In the genomic region with DNA sequence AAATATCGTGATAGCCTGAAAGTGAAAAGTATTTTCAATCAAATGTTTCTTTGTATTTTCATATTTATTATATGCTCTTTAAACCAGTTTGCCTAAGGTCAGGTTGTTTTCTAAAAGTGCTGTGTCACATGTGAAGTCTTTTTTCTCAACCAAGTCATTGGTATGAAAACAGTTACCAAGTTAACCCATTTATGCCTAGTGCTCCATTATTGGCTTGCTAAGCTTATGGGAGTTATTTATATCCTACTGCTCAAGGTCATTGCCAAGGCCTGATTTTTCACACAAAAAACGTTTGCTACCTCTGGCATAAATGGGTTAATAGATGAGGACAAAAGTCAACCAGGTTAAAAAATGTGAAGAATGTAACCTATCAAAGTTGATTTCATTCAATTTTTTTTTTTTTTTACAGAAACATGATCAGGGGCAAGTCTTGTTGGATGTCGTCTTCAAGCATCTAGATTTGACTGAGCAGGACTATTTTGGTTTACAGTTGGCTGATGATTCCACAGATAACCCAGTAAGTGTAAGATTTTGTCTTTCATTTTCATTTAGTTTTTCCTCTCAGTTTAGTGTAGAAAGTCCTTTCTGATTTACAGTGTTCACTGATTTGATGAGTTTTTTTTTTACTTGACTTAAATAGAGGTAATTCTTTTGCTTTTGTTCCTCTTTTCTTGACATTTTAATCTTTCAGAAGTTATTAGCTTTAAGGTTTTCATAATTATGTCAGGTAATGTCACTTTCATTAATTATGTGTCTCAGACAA, we compare ENCODE assay signal across 11 cellular contexts.
DNase-seq lines count a peak whose midpoint lies in the region; ATAC-seq, FAIRE-seq and TF ChIP-seq lines count a peak whose summit lies in the region.
"Had no signal": no experiment of that assay in that cellular context is flagged by ENCODE, and none has a peak within 500 bp of the region (broad histone marks: within the 10 kb centered on the region; RNA-seq: fewer than 3 reads in every experiment).

No MANE protein-coding gene starts in this region.

- H3K4me1 ChIP-seq in K562 (replicated peaks in 1 of 2; ENCODE audit: control insufficient read depth in 2 of 2, insufficient read depth in 2 of 2, low read length in 2 of 2) (peaks cover 0 to 34% of the 10 kb centered on the region in 2 experiments; a peak in 4 of 5 replicates), osteoblast (ENCODE audit: insufficient read depth, low read length) (no peaks in the 10 kb centered on the region), mammary epithelial cell (ENCODE audit: insufficient read depth, low read length) (peaks cover 6% of the 10 kb centered on the region)

- intact Hi-C loops in K562 (cut with micrococcal nuclease) (no loop called here), mammary epithelial cell (cut with micrococcal nuclease) (no loop called here)

- no peak overlapping the region for H3K27ac ChIP-seq in K562 (ENCODE audit: extremely low read depth, low read depth, low read length)
- no peak overlapping the region for H3K27ac ChIP-seq in osteoblast (ENCODE audit: low read depth, low read length)
- H3K27ac ChIP-seq in mammary epithelial cell (ENCODE audit: insufficient read depth, low read depth, low read length): no peak overlapping the region

- H3K36me3 ChIP-seq in K562 (ENCODE audit: control insufficient read depth, insufficient read depth, low read length): 0 out of 3 replicates have a peak, but pooled peaks cover 3% of the 10 kb centered on the region
- H3K36me3 ChIP-seq in osteoblast (ENCODE audit: insufficient read depth, low read length): no peaks in the 10 kb centered on the region
- H3K36me3 ChIP-seq in mammary epithelial cell (ENCODE audit: insufficient read depth, low read length): peaks cover 2% of the 10 kb centered on the region

- H3K9me1 ChIP-seq in K562 (ENCODE audit: control insufficient read depth, insufficient read depth, low read length): no peaks in the 10 kb centered on the region

- CTCF ChIA-PET in K562 (lab: Yijun Ruan, JAX; ENCODE audit: low intra/inter-chr PET ratio): no interaction called here
- CTCF ChIA-PET in HEK293T (lab: Yijun Ruan, JAX): no interaction called here
- CTCF ChIA-PET in mammary epithelial cell (lab: Charles Lee; ENCODE audit: low non-redundant PET): interaction anchor here (0.6 kb wide), 1 partner anchor 11 kb away, joined by 5 read pairs; no protein-coding TSS in a partner anchor

- in situ Hi-C loops in K562 (cut with MboI): loop anchor here (10.0 kb wide), 1 partner anchor 1672 kb away; the partner anchor contains the start of gene RNU4ATAC
- in situ Hi-C loops in mammary epithelial cell (cut with MboI; ENCODE audit: low sequenced_read_pairs in 2 of 2): no loop called here

- TF ChIP-seq POLR2A in K562 (conservative IDR thresholded peaks at IDR 0.05): no peak

- no peak for TF ChIP-seq EP300 in K562 (IDR thresholded peaks at IDR 0.05; ENCODE audit: low read length)

- 39% methylated on average over 3 of the region's 3 CpGs for WGBS in K562 (ENCODE audit: insufficient coverage, low coverage, missing lambda C conversion rate)
- WGBS in mammary epithelial cell (ENCODE audit: low coverage, missing lambda C conversion rate): 38% methylated on average over 3 of the region's 3 CpGs

- H3K27me3 ChIP-seq in K562 (ENCODE audit: control insufficient read depth in 2 of 2, insufficient read depth in 2 of 2, low read length in 2 of 2) (no peaks in the 10 kb centered on the region), osteoblast (ENCODE audit: insufficient read depth, low read length) (no peaks in the 10 kb centered on the region), mammary epithelial cell (ENCODE audit: insufficient read depth, low read length) (no peaks in the 10 kb centered on the region)

- H3K4me3 ChIP-seq in K562 (no peak overlapping the region), osteoblast (ENCODE audit: insufficient read depth, low read length) (no peak overlapping the region), mammary epithelial cell (replicated peaks in 1 of 3; ENCODE audit: insufficient read depth in 1 of 3, low read depth in 2 of 3, low read length in 3 of 3) (no peak overlapping the region)

- H3K4me2 ChIP-seq in K562 (ENCODE audit: insufficient read depth, low read length) (no peak overlapping the region), osteoblast (ENCODE audit: insufficient read depth, low read length) (no peak overlapping the region), mammary epithelial cell (ENCODE audit: insufficient read depth, low read depth, low read length) (no peak overlapping the region)

- peaks cover 19% of the 10 kb centered on the region; the same call in 2 of the 3 replicates for H3K79me2 ChIP-seq in K562 (ENCODE audit: control insufficient read depth, insufficient read depth, low read length)
- no peaks in the 10 kb centered on the region for H3K79me2 ChIP-seq in osteoblast (ENCODE audit: insufficient read depth, low read length)
- H3K79me2 ChIP-seq in mammary epithelial cell (ENCODE audit: insufficient read depth, low read length): peaks cover 27% of the 10 kb centered on the region

- H4K20me1 ChIP-seq in K562 (replicated peaks; ENCODE audit: control insufficient read depth, insufficient read depth, low read length) (no peaks in the 10 kb centered on the region), osteoblast (ENCODE audit: insufficient read depth, low read length) (peaks cover 4% of the 10 kb centered on the region), mammary epithelial cell (ENCODE audit: insufficient read depth, low read length) (no peaks in the 10 kb centered on the region)

- BruUV-seq in K562 (replicated peaks; lab: Mats Ljungman, UMichigan) (no TSS peak), mammary epithelial cell (replicated peaks; lab: Mats Ljungman, UMichigan) (no TSS peak)

- DNase-seq in K562 (ENCODE audit: extremely low read depth in 1 of 4, low spot score in 3 of 4) (no peak), HEK293T (ENCODE audit: extremely low spot score) (no peak), osteoblast (ENCODE audit: insufficient read length, low spot score, missing footprints) (no peak), mammary epithelial cell (no peak), putamen (ENCODE audit: low spot score) (no peak)
- DNase-seq: activated CD4-positive, alpha-beta T cell treated with anti-CD3 and anti-CD28 coated beads, Interleukin-2, amount 50 U/mL, for 48 hours; cerebellar nuclear complex; stimulated activated naive CD4-positive, alpha-beta T cell had no signal

- ATAC-seq in GM18508 (IDR thresholded peaks at IDR 0.05; ENCODE audit: insufficient read depth, unreplicated experiment): peak; percentile 75
- ATAC-seq in GM21360 (IDR thresholded peaks at IDR 0.05; ENCODE audit: unreplicated experiment): peak; percentile 83
- peak; percentile 78 for ATAC-seq in HG03135 (IDR thresholded peaks at IDR 0.05; ENCODE audit: unreplicated experiment)
- no peak for ATAC-seq in K562

- H3K9me3 ChIP-seq in K562 (replicated peaks; ENCODE audit: control insufficient read depth, insufficient read depth, low read depth, low read length) (no peaks in the 10 kb centered on the region), osteoblast (ENCODE audit: low read depth, low read length) (no peaks in the 10 kb centered on the region), mammary epithelial cell (replicated peaks; ENCODE audit: insufficient read depth, low read length) (no peaks in the 10 kb centered on the region)

- no peak overlapping the region for H3K9ac ChIP-seq in K562 (ENCODE audit: insufficient read depth in 1 of 2, low read depth in 2 of 2, low read length in 2 of 2)
- H3K9ac ChIP-seq in mammary epithelial cell (ENCODE audit: insufficient read depth, low read length): no peak overlapping the region

- FAIRE-seq in K562 (lab: Jason Lieb, UNC): no peak

- TF ChIP-seq CTCF in K562 (IDR thresholded peaks at IDR 0.05 in 2 of 3, conservative IDR thresholded peaks at IDR 0.05 in 1 of 3; ENCODE audit: insufficient read depth in 2 of 3, low read depth in 1 of 3, low read length in 3 of 3) (no peak), osteoblast (IDR thresholded peaks at IDR 0.05; ENCODE audit: extremely low read depth, low read depth, low read length) (no peak), mammary epithelial cell (conservative IDR thresholded peaks at IDR 0.05 in 1 of 2, IDR thresholded peaks at IDR 0.05 in 1 of 2; ENCODE audit: extremely low read depth in 1 of 2, insufficient read depth in 1 of 2, low read depth in 1 of 2, low read length in 2 of 2) (no peak)

- POLR2A ChIA-PET in K562 (lab: Yijun Ruan, JAX) (no interaction called here), HEK293T (lab: Yijun Ruan, JAX) (no interaction called here)

- dilution Hi-C loops in mammary epithelial cell (cut with HindIII; ENCODE audit: low sequenced_read_pairs): no loop called here

- no peak for TF ChIP-seq RAD21 in K562 (CRISPR knock-in tag; conservative IDR thresholded peaks at IDR 0.05 in 1 of 2, IDR thresholded peaks at IDR 0.05 in 1 of 2)

- H2AFZ ChIP-seq in K562 (ENCODE audit: low read depth, low read length) (no peak overlapping the region), osteoblast (ENCODE audit: low read length) (no peak overlapping the region), mammary epithelial cell (ENCODE audit: low read depth, low read length) (no peak overlapping the region)

TF ChIP-seq in K562, 482 proteins besides CTCF, POLR2A, EP300 and RAD21 (continues in another document):
- TF ChIP-seq, protein P1, sequence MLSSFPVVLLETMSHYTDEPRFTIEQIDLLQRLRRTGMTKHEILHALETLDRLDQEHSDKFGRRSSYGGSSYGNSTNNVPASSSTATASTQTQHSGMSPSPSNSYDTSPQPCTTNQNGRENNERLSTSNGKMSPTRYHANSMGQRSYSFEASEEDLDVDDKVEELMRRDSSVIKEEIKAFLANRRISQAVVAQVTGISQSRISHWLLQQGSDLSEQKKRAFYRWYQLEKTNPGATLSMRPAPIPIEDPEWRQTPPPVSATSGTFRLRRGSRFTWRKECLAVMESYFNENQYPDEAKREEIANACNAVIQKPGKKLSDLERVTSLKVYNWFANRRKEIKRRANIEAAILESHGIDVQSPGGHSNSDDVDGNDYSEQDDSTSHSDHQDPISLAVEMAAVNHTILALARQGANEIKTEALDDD (IDR thresholded peaks at IDR 0.05): peak; percentile 92

TF ChIP-seq in HEK293T, 16 proteins besides CTCF, POLR2A, EP300 and RAD21 (continues in another document):
- TF ChIP-seq LEF1 (IDR thresholded peaks at IDR 0.05; ENCODE audit: borderline replicate concordance) (no peak), FOXK2 (IDR thresholded peaks at IDR 0.05) (no peak), BHLHE40 (IDR thresholded peaks at IDR 0.05; ENCODE audit: borderline replicate concordance) (no peak), FOXA1 (IDR thresholded peaks at IDR 0.05) (no peak), L3MBTL2 (conservative IDR thresholded peaks at IDR 0.05) (no peak)
- TF ChIP-seq, protein P2, sequence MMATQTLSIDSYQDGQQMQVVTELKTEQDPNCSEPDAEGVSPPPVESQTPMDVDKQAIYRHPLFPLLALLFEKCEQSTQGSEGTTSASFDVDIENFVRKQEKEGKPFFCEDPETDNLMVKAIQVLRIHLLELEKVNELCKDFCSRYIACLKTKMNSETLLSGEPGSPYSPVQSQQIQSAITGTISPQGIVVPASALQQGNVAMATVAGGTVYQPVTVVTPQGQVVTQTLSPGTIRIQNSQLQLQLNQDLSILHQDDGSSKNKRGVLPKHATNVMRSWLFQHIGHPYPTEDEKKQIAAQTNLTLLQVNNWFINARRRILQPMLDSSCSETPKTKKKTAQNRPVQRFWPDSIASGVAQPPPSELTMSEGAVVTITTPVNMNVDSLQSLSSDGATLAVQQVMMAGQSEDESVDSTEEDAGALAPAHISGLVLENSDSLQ (IDR thresholded peaks at IDR 0.05): no peak
